ENCODE assay signal across 8 cellular contexts in genomic region chr9:107425110-107426025, GRCh38.
DNase-seq lines count a peak whose midpoint lies in the region; ATAC-seq, FAIRE-seq and TF ChIP-seq lines count a peak whose summit lies in the region.

No MANE protein-coding gene starts in this region.

- H3K27ac ChIP-seq in OCI-LY1 (ENCODE audit: low read depth, low read length, poor library complexity, severe bottlenecking) (no peak overlapping the region), transverse colon (peak overlapping the region in 3 of 4 donors; percentile 27 to 58 (median 44))

- H4K20me1 ChIP-seq in OCI-LY1 (ENCODE audit: insufficient read depth, low read length) = no peaks in the 10 kb centered on the region

- no peak overlapping the region for H3K9ac ChIP-seq in OCI-LY1 (ENCODE audit: low read length)

- H3K4me1 ChIP-seq in OCI-LY1 (ENCODE audit: insufficient read depth, low read length, severe bottlenecking) (no peaks in the 10 kb centered on the region), transverse colon (peaks cover 0 to 14% (median 4%) of the 10 kb centered on the region in 4 donors)

- H3K27me3 ChIP-seq in OCI-LY1 (ENCODE audit: insufficient read depth, low read length) (no peaks in the 10 kb centered on the region), transverse colon (no peaks in the 10 kb centered on the region)

- H3F3A ChIP-seq in OCI-LY1 (ENCODE audit: insufficient read depth, low read length) = no peaks in the 10 kb centered on the region

- H3K4me2 ChIP-seq in OCI-LY1 (ENCODE audit: low read length) = peak overlapping the region; percentile 1; the same call in 1 of the 2 replicates

- H3K4me3 ChIP-seq in OCI-LY1 (ENCODE audit: low read depth, low read length, poor library complexity, severe bottlenecking) (no peak overlapping the region), transverse colon (peak overlapping the region in 2 of 4 donors; percentile 17 to 39)

- in situ Hi-C loops in transverse colon (cut with MboI; ENCODE audit: low pct_ligation_motif_present in 1 of 4, low pct_unique_long_range_greater_than_20kb in 1 of 4, low sequenced_read_pairs in 3 of 4) = no loop called here

- H3K36me3 ChIP-seq in OCI-LY1 (ENCODE audit: insufficient read depth, low read length) (no peaks in the 10 kb centered on the region), transverse colon (no peaks in the 10 kb centered on the region)

- FAIRE-seq in GM12892 (lab: Jason Lieb, UNC) = no peak

- TF ChIP-seq CTCF in OCI-LY1 (IDR thresholded peaks at IDR 0.05; ENCODE audit: low read length) (peak; percentile 85), omental fat pad (IDR thresholded peaks at IDR 0.05) (peak in 2 of 3 donors; percentile 76 to 83), transverse colon (IDR thresholded peaks at IDR 0.05) (peak; percentile 89 to 99 (median 98))

- DNase-seq in GM12892 (ENCODE audit: insufficient read length) = peak; percentile 25
- DNase-seq in activated gamma-delta T cell treated with anti-CD3 and anti-CD28 coated beads, Interleukin-2, amount 50 U/mL, for 16 hours (ENCODE audit: low read depth) = peak; percentile 17
- DNase-seq in globus pallidus (ENCODE audit: low spot score) = peak; percentile 27
- DNase-seq in omental fat pad (ENCODE audit: low spot score) = peak; percentile 58
- DNase-seq in transverse colon = peak; percentile 68
- no peak for DNase-seq in NCI-H748 (lab: John Stamatoyannopoulos, UW; ENCODE audit: unreplicated experiment)

- no peaks in the 10 kb centered on the region for H3K9me2 ChIP-seq in OCI-LY1 (ENCODE audit: low read depth, low read length)

- no peaks in the 10 kb centered on the region for H3K79me2 ChIP-seq in OCI-LY1 (ENCODE audit: insufficient read depth, low read length)

- TF ChIP-seq EP300 in transverse colon (IDR thresholded peaks at IDR 0.05; ENCODE audit: low read depth) = no peak

- no peak overlapping the region for H2AFZ ChIP-seq in OCI-LY1 (ENCODE audit: low read length)

- 37 to 85% methylated on average over 4 to 41 of the region's 46 CpGs for WGBS in transverse colon (ENCODE audit: low coverage in 1 of 2), 2 donors

- no peak for TF ChIP-seq POLR2A in GM12892 (IDR thresholded peaks at IDR 0.05; ENCODE audit: low read depth, low read length)
- no peak for TF ChIP-seq POLR2A in transverse colon (IDR thresholded peaks at IDR 0.05)

- H3K9me3 ChIP-seq in OCI-LY1 (ENCODE audit: low read length) (no peaks in the 10 kb centered on the region), transverse colon (no peaks in the 10 kb centered on the region)

- intact Hi-C loops in transverse colon (cut with DNase I; ENCODE audit: low total_unique reads) = loop anchor here (5.0 kb wide), 1 partner anchor 1142 kb away; no protein-coding TSS in a partner anchor

- ATAC-seq in HG02759 (IDR thresholded peaks at IDR 0.05; ENCODE audit: unreplicated experiment) (peak; percentile 91), omental fat pad (ENCODE audit: low FRiP score) (peak; percentile 96)
